11 cellular contexts compared by ENCODE assay signal in genomic region chr1:99098589-99098988, GRCh38.
"Had no signal": no experiment of that assay in that cellular context is flagged by ENCODE, and none has a peak within 500 bp of the region (broad histone marks: within the 10 kb centered on the region; RNA-seq: fewer than 3 reads in every experiment).

No MANE protein-coding gene starts in this region.

- H3K4me2 ChIP-seq: GM23338 had no signal

- H3K4me1 ChIP-seq: HAP-1 had no signal

- H3K9ac ChIP-seq: GM23248 had no signal

- DNase-seq: GM23248, GOT3, H7, H9, HCEC 1CT, HFFc6 had no signal

- H3K27ac ChIP-seq: GM23248 had no signal

- H3K4me3 ChIP-seq: GM23248, GM23338, HAP-1 had no signal

- H3K36me3 ChIP-seq: HAP-1 had no signal

- FAIRE-seq: H1, H54 had no signal

- H2AFZ ChIP-seq: GM23248, GM23338 had no signal

- H3K9me3 ChIP-seq: HAP-1 had no signal

- ATAC-seq: GM23338, HCT116 had no signal
